Comparison of ENCODE assay signal across 13 cellular contexts in the genomic region with DNA sequence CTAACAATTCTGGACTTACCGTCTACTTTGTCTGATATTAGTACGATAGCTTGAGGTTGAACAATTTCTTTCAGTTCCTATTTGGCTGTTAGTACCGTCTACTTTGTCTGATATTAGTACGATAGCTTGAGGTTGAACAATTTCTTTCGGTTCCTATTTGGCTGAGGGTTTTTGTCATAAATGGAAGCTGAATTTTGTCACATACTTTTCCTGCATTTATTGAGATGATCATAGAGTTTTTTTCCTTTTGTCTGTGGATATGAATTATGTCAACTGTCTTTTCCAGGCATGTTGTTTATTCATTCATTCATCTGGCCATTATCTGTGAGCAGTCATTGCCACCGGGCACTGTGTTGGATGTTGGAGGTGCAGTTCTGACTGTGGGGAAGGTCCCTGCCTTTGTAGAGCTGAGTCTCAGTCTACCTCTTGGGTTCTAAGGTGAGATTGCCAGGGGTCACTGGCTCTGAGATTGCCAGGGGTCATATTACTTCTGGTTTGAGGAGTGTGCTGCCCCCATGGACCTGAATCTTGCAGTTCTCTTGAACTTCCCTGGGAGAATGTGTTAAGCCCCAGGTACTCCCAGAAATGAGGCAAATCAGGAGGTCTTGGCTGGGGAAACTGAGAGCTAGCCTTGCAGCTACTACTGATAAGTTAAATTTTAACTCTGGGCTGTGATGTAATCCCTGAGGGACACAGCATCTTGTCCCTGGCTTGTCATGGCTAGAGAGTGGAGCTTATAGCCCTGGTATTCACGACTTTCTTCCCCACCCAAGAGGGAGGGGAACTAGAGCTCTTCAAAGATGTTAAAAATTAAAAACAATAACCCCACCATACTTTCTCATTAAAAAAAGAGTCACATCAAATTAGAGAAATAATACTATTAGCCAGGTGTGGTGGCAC.
DNase-seq lines count a peak whose midpoint lies in the region; ATAC-seq and TF ChIP-seq lines count a peak whose summit lies in the region.
"Had no signal": no experiment of that assay in that cellular context is flagged by ENCODE, and none has a peak within 500 bp of the region (broad histone marks: within the 10 kb centered on the region; RNA-seq: fewer than 3 reads in every experiment).

No MANE protein-coding gene starts in this region.

- in situ Hi-C loops in GM13976 (cut with MboI; ENCODE audit: low sequenced_read_pairs, unreplicated experiment) = no loop called here
- in situ Hi-C loops in IMR-90 (cut with MboI; ENCODE audit: low sequenced_read_pairs) = no loop called here

- CTCF ChIA-PET in IMR-90 (lab: Yijun Ruan, JAX) (interaction anchor here (0.6 kb wide), 1 partner anchor 41 kb away, joined by 3 read pairs; no protein-coding TSS in a partner anchor), RWPE1 (lab: Yijun Ruan, JAX) (no interaction called here)
- CTCF ChIA-PET in activated CD4-positive, alpha-beta T cell treated with anti-CD3 and anti-CD28 coated beads, Interleukin-2, amount 10 ng/mL, durations not matched to agents 7 days and 5 days (lab: Charles Lee) = interaction anchor here (1.4 kb wide), 1 partner anchor 11 kb away, joined by 3 read pairs; no protein-coding TSS in a partner anchor

- WGBS in IMR-90 (ENCODE audit: extremely low coverage in 2 of 2, insufficient read length in 1 of 2), 2 experiments = 33% methylated on average over 1 of the region's 7 CpGs; no CpG with 5 or more reads in 1 of the 2 experiments

- no peak overlapping the region; the same call in 1 of the 2 replicates for H3K27ac ChIP-seq in IMR-90 (ENCODE audit: insufficient read depth, low read length)
- no peak overlapping the region for H3K27ac ChIP-seq in RWPE1
- H3K27ac ChIP-seq: lower lobe of right lung had no signal

- no peaks in the 10 kb centered on the region for H4K20me1 ChIP-seq in IMR-90 (ENCODE audit: insufficient read depth, low read length)

- H2BK15ac ChIP-seq in IMR-90 (ENCODE audit: low read depth, low read length) = peak overlapping the region; percentile 88; the same call in 2 of the 3 replicates

- peak overlapping the region; percentile 94 for H2BK120ac ChIP-seq in IMR-90 (ENCODE audit: low read depth, low read length)

- no peak overlapping the region for H3K27ac Mint-ChIP-seq in activated CD4-positive, alpha-beta T cell treated with anti-CD3 and anti-CD28 coated beads, Interleukin-2, amount 10 ng/mL, durations not matched to agents 7 days and 5 days

- H3K56ac ChIP-seq in IMR-90 (ENCODE audit: extremely low read depth, insufficient read depth, low read length) = peak overlapping the region; percentile 4; the same call in 1 of the 2 replicates

- no peaks in the 10 kb centered on the region for H3K36me3 Mint-ChIP-seq in activated CD4-positive, alpha-beta T cell treated with anti-CD3 and anti-CD28 coated beads, Interleukin-2, amount 10 ng/mL, durations not matched to agents 7 days and 5 days (ENCODE audit: low read depth)
- H3K36me3 Mint-ChIP-seq: CD14-positive monocyte had no signal

- H3K9me3 ChIP-seq in IMR-90 (ENCODE audit: control insufficient read depth, insufficient read depth, low read length) = no peaks in the 10 kb centered on the region
- H3K9me3 ChIP-seq: lower lobe of right lung had no signal

- intact Hi-C loops in IMR-90 (cut with micrococcal nuclease) = no loop called here

- no TSS peak for BruUV-seq in IMR-90 (replicated peaks; lab: Mats Ljungman, UMichigan)

- no peak overlapping the region for H3K9ac ChIP-seq in IMR-90 (ENCODE audit: low read depth, low read length)

- no peak overlapping the region; the same call in 1 of the 2 replicates for H4K5ac ChIP-seq in IMR-90 (ENCODE audit: low read depth, low read length)

- POLR2A ChIA-PET in IMR-90 (lab: Charles Lee; ENCODE audit: unreplicated experiment) = interaction anchor here (0.6 to 0.7 kb wide), 2 partner anchors 19 to 48 kb away, joined by 5 to 11 read pairs; no protein-coding TSS in a partner anchor
- POLR2A ChIA-PET in RWPE1 (lab: Yijun Ruan, JAX; ENCODE audit: low non-redundant PET) = interaction anchor here (1.5 kb wide), 1 partner anchor 89 kb away, joined by 3 read pairs; a partner anchor contains a TSS
- POLR2A ChIA-PET in activated CD4-positive, alpha-beta T cell treated with anti-CD3 and anti-CD28 coated beads, Interleukin-2, amount 10 ng/mL, durations not matched to agents 7 days and 5 days (lab: Charles Lee) = interaction anchor here (0.5 kb wide), 1 partner anchor 1041 kb away, joined by 3 read pairs; no protein-coding TSS in a partner anchor

- H3K23ac ChIP-seq in IMR-90 (ENCODE audit: low read depth, low read length) = peak overlapping the region; percentile 60; the same call in 1 of the 2 replicates

- H3K4me1 Mint-ChIP-seq in activated CD4-positive, alpha-beta T cell treated with anti-CD3 and anti-CD28 coated beads, Interleukin-2, amount 10 ng/mL, durations not matched to agents 7 days and 5 days = no peaks in the 10 kb centered on the region

- no peak overlapping the region for H3K4me3 Mint-ChIP-seq in activated CD4-positive, alpha-beta T cell treated with anti-CD3 and anti-CD28 coated beads, Interleukin-2, amount 10 ng/mL, durations not matched to agents 7 days and 5 days

- H3K9me1 ChIP-seq in IMR-90 (ENCODE audit: insufficient read depth, low read length) = peaks cover 16% of the 10 kb centered on the region

- peak overlapping the region; percentile 25 for H2AFZ ChIP-seq in IMR-90 (replicated peaks; ENCODE audit: low read length, poor library complexity)

- TF ChIP-seq POLR2A in IMR-90 (IDR thresholded peaks at IDR 0.05; ENCODE audit: low read depth, low read length) = no peak

- peak overlapping the region; percentile 97 for H2BK20ac ChIP-seq in IMR-90 (ENCODE audit: low read depth, low read length)

- H3K4me1 ChIP-seq in IMR-90 (ENCODE audit: control insufficient read depth, insufficient read depth, low read length) = peaks cover 10% of the 10 kb centered on the region

- H3K14ac ChIP-seq in IMR-90 (replicated peaks; ENCODE audit: low read depth, low read length) = peak overlapping the region; percentile 59

- H3K4ac ChIP-seq in IMR-90 (ENCODE audit: low read depth, low read length) = peak overlapping the region; percentile 75

- H4K91ac ChIP-seq in IMR-90 (ENCODE audit: insufficient read depth, low read depth, low read length) = peak overlapping the region; percentile 91

- TF ChIP-seq RAD21 in IMR-90 (IDR thresholded peaks at IDR 0.05; ENCODE audit: low read length) = no peak

- H4K8ac ChIP-seq in IMR-90 (ENCODE audit: low read depth in 2 of 2, low read length in 2 of 2) = peak overlapping the region; percentile 24 to 64; a peak in 2 of 4 replicates

- peak; percentile 47 for DNase-seq in GM13976 (ENCODE audit: low spot score)
- DNase-seq in IMR-90 = no peak
- DNase-seq in occipital lobe (lab: John Stamatoyannopoulos, UW) = no peak
- no peak for DNase-seq in RWPE1 (ENCODE audit: low spot score)
- DNase-seq in activated CD4-positive, alpha-beta T cell treated with anti-CD3 and anti-CD28 coated beads, Interleukin-2, amount 10 ng/mL, durations not matched to agents 7 days and 5 days = no peak
- DNase-seq in SHP77 (lab: John Stamatoyannopoulos, UW) = no peak
- DNase-seq: anterior cingulate cortex, lower lobe of right lung, NCI-H1092 treated with DMSO at 0.1 percent for 48 hours had no signal

- H2BK5ac ChIP-seq in IMR-90 (ENCODE audit: low read depth, low read length, poor library complexity, severe bottlenecking) = peak overlapping the region; percentile 70

- no peaks in the 10 kb centered on the region; a peak in 1 of 4 replicates for H3K79me1 ChIP-seq in IMR-90 (ENCODE audit: low read depth in 1 of 2, low read length in 2 of 2)

- peaks cover 20% of the 10 kb centered on the region for H3K27me3 Mint-ChIP-seq in activated CD4-positive, alpha-beta T cell treated with anti-CD3 and anti-CD28 coated beads, Interleukin-2, amount 10 ng/mL, durations not matched to agents 7 days and 5 days

- no peaks in the 10 kb centered on the region for H3K27me3 ChIP-seq in IMR-90 (ENCODE audit: control insufficient read depth, insufficient read depth, low read length)

- peak; percentile 92 for ATAC-seq in GM19395 (IDR thresholded peaks at IDR 0.05; ENCODE audit: unreplicated experiment)
- ATAC-seq in HG02884 (IDR thresholded peaks at IDR 0.05; ENCODE audit: unreplicated experiment) = peak; percentile 92
- no peak for ATAC-seq in IMR-90 (ENCODE audit: low read depth)
- ATAC-seq: lower lobe of right lung, Panc1 had no signal

- TF ChIP-seq CTCF in GM13976 (IDR thresholded peaks at IDR 0.05; ENCODE audit: borderline replicate concordance, control extremely low read depth, extremely low read depth, insufficient read depth, missing control alignments) (no peak), IMR-90 (conservative IDR thresholded peaks at IDR 0.05; ENCODE audit: low read depth, low read length) (no peak), RWPE1 (conservative IDR thresholded peaks at IDR 0.05; ENCODE audit: low read depth) (no peak)

- H3K36me3 ChIP-seq in IMR-90 (ENCODE audit: control insufficient read depth, insufficient read depth, low read length) = no peaks in the 10 kb centered on the region
- H3K36me3 ChIP-seq: lower lobe of right lung had no signal

- no peak overlapping the region for H3K4me2 ChIP-seq in IMR-90 (ENCODE audit: low read depth, low read length)

- no peaks in the 10 kb centered on the region for H3K9me3 Mint-ChIP-seq in activated CD4-positive, alpha-beta T cell treated with anti-CD3 and anti-CD28 coated beads, Interleukin-2, amount 10 ng/mL, durations not matched to agents 7 days and 5 days

- peak overlapping the region; percentile 43 for H2AK9ac ChIP-seq in IMR-90 (replicated peaks; ENCODE audit: low read depth, low read length, poor library complexity)

- peak overlapping the region; percentile 77 for H3K18ac ChIP-seq in IMR-90 (ENCODE audit: low read depth, low read length)

- dilution Hi-C loops in IMR-90 (cut with HindIII; ENCODE audit: low sequenced_read_pairs, unreplicated experiment) = no loop called here

- peak overlapping the region; percentile 81 for H2AK5ac ChIP-seq in IMR-90 (ENCODE audit: low read depth, low read length)

- H3K4me3 ChIP-seq in IMR-90 (ENCODE audit: insufficient read depth, low read depth, low read length) = no peak overlapping the region
- H3K4me3 ChIP-seq: lower lobe of right lung had no signal

TF ChIP-seq in IMR-90, 13 proteins besides CTCF, POLR2A, EP300 and RAD21 (continues in another document):
- TF ChIP-seq RFX5 (IDR thresholded peaks at IDR 0.05; ENCODE audit: low read depth, low read length) (no peak), MAZ (IDR thresholded peaks at IDR 0.05; ENCODE audit: borderline replicate concordance, low read depth, low read length) (no peak), NFE2L2 (IDR thresholded peaks at IDR 0.05; ENCODE audit: low read depth, low read length) (no peak), RCOR1 (IDR thresholded peaks at IDR 0.05; ENCODE audit: insufficient replicate concordance, low read length) (no peak)
- TF ChIP-seq, protein P1, sequence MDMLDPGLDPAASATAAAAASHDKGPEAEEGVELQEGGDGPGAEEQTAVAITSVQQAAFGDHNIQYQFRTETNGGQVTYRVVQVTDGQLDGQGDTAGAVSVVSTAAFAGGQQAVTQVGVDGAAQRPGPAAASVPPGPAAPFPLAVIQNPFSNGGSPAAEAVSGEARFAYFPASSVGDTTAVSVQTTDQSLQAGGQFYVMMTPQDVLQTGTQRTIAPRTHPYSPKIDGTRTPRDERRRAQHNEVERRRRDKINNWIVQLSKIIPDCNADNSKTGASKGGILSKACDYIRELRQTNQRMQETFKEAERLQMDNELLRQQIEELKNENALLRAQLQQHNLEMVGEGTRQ (IDR thresholded peaks at IDR 0.05; ENCODE audit: low read depth, low read length) = no peak
